ENCODE assay signal across 17 cellular contexts in genomic region chr4:38873290-38873949, GRCh38. TPM values are rescaled to one million over a fixed set of nuclear protein-coding genes. Genes with fewer than 3 reads are reported as not detected.
DNase-seq lines count a peak whose midpoint lies in the region; TF ChIP-seq lines count a peak whose summit lies in the region.
"Had no signal": no experiment of that assay in that cellular context is flagged by ENCODE, and none has a peak within 500 bp of the region (broad histone marks: within the 10 kb centered on the region; RNA-seq: fewer than 3 reads in every experiment).

No MANE protein-coding gene starts in this region.

- no peak for TF ChIP-seq POLR2A in suprapubic skin (IDR thresholded peaks at IDR 0.05)

- TF ChIP-seq EP300 in suprapubic skin (IDR thresholded peaks at IDR 0.05), result no peak

- TF ChIP-seq CTCF in PC-9 (conservative IDR thresholded peaks at IDR 0.05) (no peak), hepatocyte (IDR thresholded peaks at IDR 0.05; ENCODE audit: poor library complexity) (no peak), suprapubic skin (IDR thresholded peaks at IDR 0.05) (no peak)

- H3K27ac ChIP-seq in PC-9 (no peak overlapping the region), hepatocyte (peak overlapping the region; percentile 44), suprapubic skin (peak overlapping the region; percentile 70)
- H3K27ac ChIP-seq: gastroesophageal sphincter, left ventricle myocardium inferior had no signal

- no peaks in the 10 kb centered on the region for H3K9me2 ChIP-seq in PC-9 (ENCODE audit: insufficient read depth)
- H3K9me2 ChIP-seq in hepatocyte (replicated peaks; ENCODE audit: insufficient read depth), result no peaks in the 10 kb centered on the region

- 0 out of 2 replicates have a peak overlapping the region, but pooled peaks have one; percentile 10 for H3K4me2 ChIP-seq in PC-9
- no peak overlapping the region for H3K4me2 ChIP-seq in hepatocyte

- WGBS in hepatocyte (ENCODE audit: low lambda C conversion rate, missing lambda C conversion rate), result 68% methylated on average over 5 of the region's 5 CpGs
- WGBS in suprapubic skin, result 62% methylated on average over 5 of the region's 5 CpGs

- POLR2A ChIA-PET in HEK293T (lab: Yijun Ruan, JAX) (no interaction called here), PC-9 (lab: Charles Lee; ENCODE audit: unreplicated experiment) (no interaction called here)

- H3K36me3 ChIP-seq in PC-9 (ENCODE audit: low read depth) (0 out of 2 replicates have a peak, but pooled peaks cover 11% of the 10 kb centered on the region), hepatocyte (replicated peaks; ENCODE audit: insufficient read depth, low read depth) (no peaks in the 10 kb centered on the region), suprapubic skin (peaks cover 8% of the 10 kb centered on the region)

- H3K4me3 ChIP-seq in PC-9 (no peak overlapping the region), hepatocyte (no peak overlapping the region), suprapubic skin (no peak overlapping the region)
- H3K4me3 ChIP-seq: gastroesophageal sphincter, left ventricle myocardium inferior, MG63 had no signal

- H3K9me3 ChIP-seq in PC-9 (ENCODE audit: insufficient read depth, low read depth) (no peaks in the 10 kb centered on the region), hepatocyte (ENCODE audit: low read depth) (no peaks in the 10 kb centered on the region), suprapubic skin (no peaks in the 10 kb centered on the region)
- H3K9me3 ChIP-seq: gastroesophageal sphincter, left ventricle myocardium inferior, MG63 had no signal

- CTCF ChIA-PET in HEK293T (lab: Yijun Ruan, JAX), result interaction anchor here (0.6 to 2.3 kb wide), 2 partner anchors 13 to 492 kb away, joined by 3 to 11 read pairs; no protein-coding TSS in a partner anchor
- CTCF ChIA-PET in PC-9 (lab: Charles Lee), result interaction anchor here (0.6 to 1.0 kb wide), 2 partner anchors 20 to 713 kb away, joined by 3 to 9 read pairs; no protein-coding TSS in a partner anchor

- H2AFZ ChIP-seq in PC-9 (no peak overlapping the region), hepatocyte (no peak overlapping the region)

- H3K4me1 ChIP-seq in PC-9 (replicated peaks; ENCODE audit: insufficient read depth), result peaks cover 16% of the 10 kb centered on the region
- H3K4me1 ChIP-seq in hepatocyte (ENCODE audit: insufficient read depth), result peaks cover 32% of the 10 kb centered on the region
- H3K4me1 ChIP-seq in suprapubic skin, result peaks cover 49% of the 10 kb centered on the region

- no TSS peak for BruUV-seq in PC-9 (replicated peaks; lab: Mats Ljungman, UMichigan)

- H3K79me2 ChIP-seq in PC-9 (ENCODE audit: low read depth) (0 out of 2 replicates have a peak, but pooled peaks cover 5% of the 10 kb centered on the region), hepatocyte (peaks cover 61% of the 10 kb centered on the region)

- intact Hi-C loops in PC-9 (cut with micrococcal nuclease; ENCODE audit: unreplicated experiment), result loop anchor here (10.0 kb wide), 1 partner anchor 581 kb away; the partner anchor contains the start of genes LIAS and RPL9

- H4K20me1 ChIP-seq in PC-9 (ENCODE audit: insufficient read depth) (no peaks in the 10 kb centered on the region), hepatocyte (ENCODE audit: insufficient read depth, poor library complexity, severe bottlenecking) (peaks cover 3% of the 10 kb centered on the region)

- peaks cover 6% of the 10 kb centered on the region; the same call in 1 of the 2 replicates for H3F3A ChIP-seq in PC-9 (ENCODE audit: insufficient read depth, low read depth)

- DNase-seq in HEK293T (ENCODE audit: extremely low spot score) (peak; percentile 9), PC-9 (no peak), hepatocyte (ENCODE audit: low spot score) (no peak), suprapubic skin (ENCODE audit: low spot score in 2 of 2) (no peak), activated gamma-delta T cell (lab: John Stamatoyannopoulos, UW) (no peak), NCI-H2196 treated with DMSO at 0.1 percent for 48 hours (lab: John Stamatoyannopoulos, UW; ENCODE audit: unreplicated experiment) (no peak), activated T-cell treated with anti-CD3 and anti-CD28 coated beads for 4 hours (no peak), NCI-H69 (lab: John Stamatoyannopoulos, UW) (no peak)
- DNase-seq: activated CD4-positive, alpha-beta T cell treated with anti-CD3 and anti-CD28 coated beads for 48 hours; activated naive CD4-positive, alpha-beta T cell treated with anti-CD3 and anti-CD28 coated beads, Interleukin-2, amount 10 ng/mL, durations not matched to agents 7 days and 5 days; COR-L47; left ventricle myocardium inferior; NCI-H524 treated with DMSO at 0.1 percent for 48 hours; stimulated activated CD4-positive, alpha-beta T cell treated with anti-CD3 and anti-CD28 coated beads, Interleukin-1b, Interleukin-23, amount 100 ng/mL, for 48 hours; stimulated activated naive B cell treated with anti-CD40 and anti-IgM and Interleukin-4, amounts not matched to agents 10 μg/mL and 1 μg/mL and 100 μg/mL, for 72 hours had no signal

- H3K27me3 ChIP-seq in PC-9 (ENCODE audit: insufficient read depth, low read depth), result no peaks in the 10 kb centered on the region
- no peaks in the 10 kb centered on the region for H3K27me3 ChIP-seq in hepatocyte
- H3K27me3 ChIP-seq in suprapubic skin, result no peaks in the 10 kb centered on the region
- H3K27me3 ChIP-seq: gastroesophageal sphincter, MG63 had no signal

TF ChIP-seq in HEK293T, 16 proteins besides CTCF, POLR2A, EP300 and RAD21:
- no peak for TF ChIP-seq ELF4 (IDR thresholded peaks at IDR 0.05)
- no peak for TF ChIP-seq BHLHE40 (IDR thresholded peaks at IDR 0.05; ENCODE audit: borderline replicate concordance)
- no peak for TF ChIP-seq HDGF (IDR thresholded peaks at IDR 0.05; ENCODE audit: borderline replicate concordance)
- TF ChIP-seq LEF1 (IDR thresholded peaks at IDR 0.05; ENCODE audit: borderline replicate concordance), result no peak

RNA-seq across cellular contexts. Expression of gene FAM114A1, which starts 5.8 kb away (rescaled TPM):
- total RNA-seq in PC-9 (2021) (73.7 and 80.4 TPM in 2 replicates), hepatocyte (127 and 140 TPM in 2 replicates), suprapubic skin (10 to 100 TPM; 36.9 to 85.9 (median 44.5) TPM)
- 110 and 113 TPM in 2 replicates for polyA plus RNA-seq in hepatocyte

RNA-seq across cellular contexts. Expression of gene TLR6, which starts 16.8 kb away (rescaled TPM):
- 7.9 and 9.3 TPM in 2 replicates for total RNA-seq in PC-9 (2021)
- total RNA-seq in hepatocyte, result 1.1 and 2.6 TPM in 2 replicates
- polyA plus RNA-seq in hepatocyte, result 0.24 and 0.56 TPM in 2 replicates
- 1 to 10 TPM; 2.1 to 6.4 (median 2.5) TPM for total RNA-seq in suprapubic skin
